ENCODE assay signal across 1 cellular context in genomic region chr1:64518692-64519481, GRCh38.
TF ChIP-seq lines count a peak whose summit lies in the region.

No MANE protein-coding gene starts in this region.

TF ChIP-seq in H1, 55 proteins besides CTCF, POLR2A, EP300 and RAD21:
- TF ChIP-seq YY1 (IDR thresholded peaks at IDR 0.05; ENCODE audit: low read depth, low read length) (no peak), TBP (IDR thresholded peaks at IDR 0.05; ENCODE audit: low read depth, low read length) (no peak), GTF2F1 (IDR thresholded peaks at IDR 0.05; ENCODE audit: borderline replicate concordance, low read depth, low read length) (no peak), MAFK (IDR thresholded peaks at IDR 0.05; ENCODE audit: low read depth, low read length) (no peak), CHD7 (IDR thresholded peaks at IDR 0.05; ENCODE audit: insufficient replicate concordance, low read length) (peak; percentile 45), USF2 (IDR thresholded peaks at IDR 0.05; ENCODE audit: low read length) (no peak), CHD2 (IDR thresholded peaks at IDR 0.05; ENCODE audit: low read length) (no peak)
